9 cellular contexts compared by ENCODE assay signal in genomic region chr10:109866168-109866994, GRCh38. TPM values are rescaled to one million over a fixed set of nuclear protein-coding genes. Genes with fewer than 3 reads are reported as not detected.
DNase-seq lines count a peak whose midpoint lies in the region; ATAC-seq and TF ChIP-seq lines count a peak whose summit lies in the region.
"Had no signal": no experiment of that assay in that cellular context is flagged by ENCODE, and none has a peak within 500 bp of the region (broad histone marks: within the 10 kb centered on the region; RNA-seq: fewer than 3 reads in every experiment).

No MANE protein-coding gene starts in this region.

- H3K9me3 ChIP-seq in body of pancreas = no peaks in the 10 kb centered on the region

- H3K36me3 Mint-ChIP-seq in natural killer cell = peaks cover 36% of the 10 kb centered on the region
- peaks cover 44 to 89% (median 86%) of the 10 kb centered on the region in 3 donors for H3K36me3 Mint-ChIP-seq in naive thymus-derived CD8-positive, alpha-beta T cell

- no peaks in the 10 kb centered on the region for H3K27me3 ChIP-seq in body of pancreas

- H3K4me1 ChIP-seq in body of pancreas = peaks cover 12% of the 10 kb centered on the region
- H3K4me1 ChIP-seq: parathyroid adenoma had no signal

- H3K27me3 Mint-ChIP-seq in natural killer cell (ENCODE audit: low read depth in 2 of 2) = no peaks in the 10 kb centered on the region
- no peaks in the 10 kb centered on the region for H3K27me3 Mint-ChIP-seq in naive thymus-derived CD8-positive, alpha-beta T cell

- 65 to 66% methylated on average over 8 of the region's 8 CpGs for WGBS in body of pancreas, 2 donors

- H3K27ac Mint-ChIP-seq in natural killer cell = no peak overlapping the region
- no peak overlapping the region for H3K27ac Mint-ChIP-seq in naive thymus-derived CD8-positive, alpha-beta T cell

- intact Hi-C loops in body of pancreas (cut with DNase I) = no loop called here
- intact Hi-C loops in natural killer cell (cut with micrococcal nuclease) = no loop called here

- H3K27ac ChIP-seq in body of pancreas = no peak overlapping the region
- H3K27ac ChIP-seq: parathyroid adenoma had no signal

- TF ChIP-seq CTCF in AG09319 (IDR thresholded peaks at IDR 0.05; ENCODE audit: low read depth, low read length) (peak; percentile 14), body of pancreas (IDR thresholded peaks at IDR 0.05) (peak in 4 of 7 experiments; percentile 8 to 22 (median 20)), natural killer cell (IDR thresholded peaks at IDR 0.05) (no peak)

- ATAC-seq in body of pancreas (peak; percentile 53), GM21576 (IDR thresholded peaks at IDR 0.05; ENCODE audit: unreplicated experiment) (no peak), HG03139 (IDR thresholded peaks at IDR 0.05; ENCODE audit: unreplicated experiment) (no peak), natural killer cell (no peak)
- ATAC-seq in naive thymus-derived CD8-positive, alpha-beta T cell = no peak

- peaks cover 0 to 28% of the 10 kb centered on the region in 2 donors for H3K36me3 ChIP-seq in body of pancreas (replicated peaks in 1 of 2; ENCODE audit: insufficient read depth in 1 of 2, low read depth in 2 of 2)

- POLR2A ChIA-PET in naive thymus-derived CD8-positive, alpha-beta T cell (lab: Charles Lee) = no interaction called here

- H3K9me3 Mint-ChIP-seq in natural killer cell = peaks cover 2 to 8% of the 10 kb centered on the region in 2 donors
- peaks cover 12 to 32% (median 20%) of the 10 kb centered on the region in 9 donors for H3K9me3 Mint-ChIP-seq in naive thymus-derived CD8-positive, alpha-beta T cell

- no peak overlapping the region for H3K4me3 ChIP-seq in body of pancreas

- no peak overlapping the region for H3K4me3 Mint-ChIP-seq in natural killer cell
- no peak overlapping the region for H3K4me3 Mint-ChIP-seq in naive thymus-derived CD8-positive, alpha-beta T cell

- H3K4me1 Mint-ChIP-seq in natural killer cell = no peaks in the 10 kb centered on the region
- no peaks in the 10 kb centered on the region for H3K4me1 Mint-ChIP-seq in naive thymus-derived CD8-positive, alpha-beta T cell

- no peak for TF ChIP-seq POLR2A in body of pancreas (IDR thresholded peaks at IDR 0.05)

- DNase-seq in AG09319 (ENCODE audit: extremely low read depth, low read depth) (no peak), HT-29 (ENCODE audit: low spot score) (peak; percentile 16), body of pancreas (peak in 3 of 4 donors; percentile 20 to 23 (median 20)), left kidney (ENCODE audit: low read depth, low spot score) (peak; percentile 62), natural killer cell (no peak)
- DNase-seq in naive thymus-derived CD8-positive, alpha-beta T cell = no peak

RNA-seq across cellular contexts. Expression of gene XPNPEP1, which starts 56.9 kb away (rescaled TPM):
- total RNA-seq in HT-29 (2014; rRNA removed; shearing (Covaris generic)) = 192 and 240 TPM in 2 replicates
- 100 to 1,000 TPM in 1 of 2 donors, 10 to 100 TPM in 1; 77.6 to 104 TPM for total RNA-seq in body of pancreas
- total RNA-seq in natural killer cell = 100 to 1,000 TPM; 102 to 118 (median 106) TPM
- 10 to 100 TPM; 42.2 to 42.3 TPM for total RNA-seq in naive thymus-derived CD8-positive, alpha-beta T cell
- 10 to 100 TPM; 16.6 to 19.9 (median 18.7) TPM for polyA plus RNA-seq in naive thymus-derived CD8-positive, alpha-beta T cell

Comparison
In these comparisons a context has a peak if more than half of its experiments do, and no peak if none do; other contexts are left out.
1. DNase-seq: peak in HT-29 (single experiment), body of pancreas (3 of 4) and left kidney (single experiment); none in AG09319 (single experiment), natural killer cell (single experiment) and naive thymus-derived CD8-positive, alpha-beta T cell (0 of 10).